17 cellular contexts compared by ENCODE assay signal in the genomic region with DNA sequence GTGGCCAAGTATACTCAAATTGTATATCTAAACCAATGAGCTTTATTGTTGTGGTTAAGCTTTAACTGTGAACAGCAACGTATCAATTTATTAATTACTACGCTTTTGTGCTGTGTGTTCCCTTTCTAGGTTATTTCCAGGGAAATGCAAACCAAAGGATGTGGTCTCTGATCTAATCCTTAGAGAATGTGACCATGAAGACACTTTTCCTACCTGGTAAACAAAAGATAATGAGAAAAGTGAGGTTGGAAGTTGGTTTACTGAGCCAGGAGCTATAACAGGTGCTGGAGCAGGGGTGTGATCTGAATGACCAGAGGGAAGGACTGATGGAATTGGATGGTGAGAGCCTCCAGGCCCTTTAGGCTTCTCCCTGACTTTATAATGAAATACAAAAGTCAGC. TPM values are rescaled to one million over a fixed set of nuclear protein-coding genes. Genes with fewer than 3 reads are reported as not detected.
DNase-seq lines count a peak whose midpoint lies in the region; ATAC-seq and TF ChIP-seq lines count a peak whose summit lies in the region.
"Had no signal": no experiment of that assay in that cellular context is flagged by ENCODE, and none has a peak within 500 bp of the region (broad histone marks: within the 10 kb centered on the region; RNA-seq: fewer than 3 reads in every experiment).

No MANE protein-coding gene starts in this region.

- no peaks in the 10 kb centered on the region for H3K79me1 ChIP-seq in mesenchymal stem cell (replicated peaks; ENCODE audit: low read length, poor library complexity, severe bottlenecking)

- CTCF ChIA-PET in HCT116 (lab: Charles Lee), result no interaction called here

- no peak overlapping the region for H2BK15ac ChIP-seq in mesenchymal stem cell (ENCODE audit: low read depth, poor library complexity, severe bottlenecking)

- H3K27ac ChIP-seq in HCT116 (ENCODE audit: low read depth, low read length) (no peak overlapping the region), mesenchymal stem cell (ENCODE audit: low read length, poor library complexity, severe bottlenecking) (no peak overlapping the region)

- DNase-seq in HCT116 (ENCODE audit: low read depth, low spot score) (no peak), RPMI7951 (ENCODE audit: low read depth) (peak; percentile 13), epithelial cell of esophagus (ENCODE audit: low read depth) (peak; percentile 51), mesenchymal stem cell (peak; percentile 10), NCI-H524 (lab: John Stamatoyannopoulos, UW) (no peak), putamen (ENCODE audit: low spot score) (no peak), MG63 (no peak)
- DNase-seq in effector CD4-positive, alpha-beta T cell, result no peak
- DNase-seq: AML-193, COR-L47, MV-4-11, NCI-H1417, NCI-H187 treated with DMSO at 0.1 percent for 48 hours, NCI-H2171, NCI-H510A, SHP77 treated with DMSO at 0.1 percent for 48 hours had no signal

- no peak overlapping the region for H3K23ac ChIP-seq in mesenchymal stem cell (ENCODE audit: low read length in 2 of 2)

- no peak for TF ChIP-seq POLR2A in HCT116 (IDR thresholded peaks at IDR 0.05; ENCODE audit: borderline replicate concordance, extremely low read depth, insufficient read depth, insufficient read length)

- H3K27me3 ChIP-seq in HCT116 (ENCODE audit: insufficient read depth, low read length) (no peaks in the 10 kb centered on the region), mesenchymal stem cell (ENCODE audit: control insufficient read depth in 1 of 2, insufficient read depth in 1 of 2, low read length in 2 of 2) (peaks cover 3 to 5% of the 10 kb centered on the region in 2 experiments), MG63 (no peaks in the 10 kb centered on the region)

- H2BK5ac ChIP-seq in mesenchymal stem cell (ENCODE audit: low read depth, low read length, poor library complexity, severe bottlenecking), result no peak overlapping the region

- peaks cover 0 to 4% of the 10 kb centered on the region in 2 experiments; a peak in 1 of 4 replicates for H3K4me1 ChIP-seq in HCT116 (ENCODE audit: control insufficient read depth in 1 of 2, insufficient read depth in 2 of 2, low read length in 2 of 2)
- peaks cover 3% of the 10 kb centered on the region for H3K4me1 ChIP-seq in mesenchymal stem cell (ENCODE audit: control insufficient read depth, insufficient read depth, low read depth, low read length)

- no peaks in the 10 kb centered on the region for H4K20me1 ChIP-seq in HCT116 (ENCODE audit: insufficient read depth)

- TF ChIP-seq CTCF in HCT116 (IDR thresholded peaks at IDR 0.05 in 2 of 3, conservative IDR thresholded peaks at IDR 0.05 in 1 of 3; ENCODE audit: borderline replicate concordance in 1 of 3, insufficient read depth in 1 of 3, low read depth in 2 of 3, low read length in 2 of 3) (no peak), epithelial cell of esophagus (IDR thresholded peaks at IDR 0.05; ENCODE audit: insufficient read depth, low read depth, low read length, missing control alignments) (no peak)

- no peak overlapping the region for H2AFZ ChIP-seq in HCT116 (ENCODE audit: low read depth, low read length, poor library complexity, severe bottlenecking)
- H2AFZ ChIP-seq in mesenchymal stem cell (ENCODE audit: low read depth, low read length), result no peak overlapping the region

- no TSS peak for BruUV-seq in HCT116 (replicated peaks; lab: Mats Ljungman, UMichigan)

- no peak overlapping the region for H3K14ac ChIP-seq in mesenchymal stem cell (ENCODE audit: low read length in 2 of 2)

- TF ChIP-seq RAD21 in HCT116 (IDR thresholded peaks at IDR 0.05; ENCODE audit: low read depth), result no peak

- no peak overlapping the region for H3K18ac ChIP-seq in mesenchymal stem cell (ENCODE audit: low read depth in 1 of 2, low read length in 2 of 2)

- no peak overlapping the region for H2BK120ac ChIP-seq in mesenchymal stem cell (ENCODE audit: low read depth, low read length)

- WGBS in mesenchymal stem cell, result 83% methylated on average over 2 of the region's 2 CpGs

- POLR2A ChIA-PET in HCT116 (lab: Charles Lee), result no interaction called here

- H3K36me3 ChIP-seq in HCT116 (ENCODE audit: control insufficient read depth in 1 of 2, insufficient read depth in 2 of 2, low read length in 2 of 2) (no peaks in the 10 kb centered on the region), mesenchymal stem cell (ENCODE audit: control insufficient read depth in 1 of 2, insufficient read depth in 2 of 2, low read depth in 1 of 2, low read length in 2 of 2) (no peaks in the 10 kb centered on the region), MG63 (no peaks in the 10 kb centered on the region)

- no peaks in the 10 kb centered on the region for H3K79me2 ChIP-seq in HCT116 (ENCODE audit: insufficient read depth, low read length)

- no peak overlapping the region for H4K91ac ChIP-seq in mesenchymal stem cell (ENCODE audit: low read length)

- H3K4me3 ChIP-seq in HCT116 (replicated peaks in 1 of 2; ENCODE audit: low read depth in 1 of 2, low read length in 2 of 2), result no peak overlapping the region
- no peak overlapping the region for H3K4me3 ChIP-seq in epithelial cell of esophagus (ENCODE audit: low read length)
- H3K4me3 ChIP-seq in mesenchymal stem cell (ENCODE audit: insufficient read depth in 1 of 2, low read depth in 1 of 2, low read length in 2 of 2), result no peak overlapping the region
- no peak overlapping the region for H3K4me3 ChIP-seq in MG63

- intact Hi-C loops in HCT116 (cut with micrococcal nuclease), result no loop called here

- H2BK12ac ChIP-seq in mesenchymal stem cell (ENCODE audit: low read length in 2 of 2), result no peak overlapping the region

- H3K4me2 ChIP-seq in HCT116 (ENCODE audit: low read length) (peak overlapping the region; percentile 15; the same call in 1 of the 2 replicates), mesenchymal stem cell (ENCODE audit: low read length, poor library complexity, severe bottlenecking) (no peak overlapping the region)

- no peak overlapping the region for H4K8ac ChIP-seq in mesenchymal stem cell (ENCODE audit: low read length)

- no peak overlapping the region for H2AK5ac ChIP-seq in mesenchymal stem cell (ENCODE audit: low read length, severe bottlenecking)

- no peak for ATAC-seq in HCT116
- ATAC-seq: Panc1 had no signal

- no peak overlapping the region for H3K4ac ChIP-seq in mesenchymal stem cell (ENCODE audit: low read depth in 1 of 2, low read length in 2 of 2)

- H3K9me3 ChIP-seq in HCT116 (ENCODE audit: control insufficient read depth in 1 of 2, insufficient read depth in 1 of 2, low read depth in 1 of 2, low read length in 2 of 2) (no peaks in the 10 kb centered on the region), mesenchymal stem cell (ENCODE audit: control insufficient read depth, low read length) (peaks cover 6% of the 10 kb centered on the region), MG63 (no peaks in the 10 kb centered on the region)

- RAD21 ChIA-PET in HCT116 (lab: Charles Lee; ENCODE audit: low non-redundant PET in 1 of 2, low total read pairs in 2 of 2, uncharacterized antibody in 2 of 2, unreplicated experiment in 2 of 2), result interaction anchor here in 1 of 2 experiments (0.6 kb wide), 1 partner anchor 9 kb away, joined by 3 read pairs; no protein-coding TSS in a partner anchor

- H3K9me2 ChIP-seq in HCT116 (ENCODE audit: insufficient read depth), result no peaks in the 10 kb centered on the region

- no peak overlapping the region for H3K9ac ChIP-seq in HCT116 (ENCODE audit: low read length)
- H3K9ac ChIP-seq in mesenchymal stem cell (ENCODE audit: low read length), result no peak overlapping the region

TF ChIP-seq in HCT116, 20 proteins besides CTCF, POLR2A, EP300 and RAD21 (continues in another document):
- TF ChIP-seq YY1 (IDR thresholded peaks at IDR 0.05; ENCODE audit: extremely low read depth, insufficient replicate concordance, low read depth, low read length), result no peak
- TF ChIP-seq TCF7L2 (IDR thresholded peaks at IDR 0.05; ENCODE audit: borderline replicate concordance, extremely low read depth, insufficient read depth, insufficient read length), result no peak
- no peak for TF ChIP-seq EGR1 (IDR thresholded peaks at IDR 0.05; ENCODE audit: low read depth)
- TF ChIP-seq ZFX (IDR thresholded peaks at IDR 0.05), result no peak
- TF ChIP-seq CEBPB (IDR thresholded peaks at IDR 0.05; ENCODE audit: low read depth), result no peak
- TF ChIP-seq, protein P1, sequence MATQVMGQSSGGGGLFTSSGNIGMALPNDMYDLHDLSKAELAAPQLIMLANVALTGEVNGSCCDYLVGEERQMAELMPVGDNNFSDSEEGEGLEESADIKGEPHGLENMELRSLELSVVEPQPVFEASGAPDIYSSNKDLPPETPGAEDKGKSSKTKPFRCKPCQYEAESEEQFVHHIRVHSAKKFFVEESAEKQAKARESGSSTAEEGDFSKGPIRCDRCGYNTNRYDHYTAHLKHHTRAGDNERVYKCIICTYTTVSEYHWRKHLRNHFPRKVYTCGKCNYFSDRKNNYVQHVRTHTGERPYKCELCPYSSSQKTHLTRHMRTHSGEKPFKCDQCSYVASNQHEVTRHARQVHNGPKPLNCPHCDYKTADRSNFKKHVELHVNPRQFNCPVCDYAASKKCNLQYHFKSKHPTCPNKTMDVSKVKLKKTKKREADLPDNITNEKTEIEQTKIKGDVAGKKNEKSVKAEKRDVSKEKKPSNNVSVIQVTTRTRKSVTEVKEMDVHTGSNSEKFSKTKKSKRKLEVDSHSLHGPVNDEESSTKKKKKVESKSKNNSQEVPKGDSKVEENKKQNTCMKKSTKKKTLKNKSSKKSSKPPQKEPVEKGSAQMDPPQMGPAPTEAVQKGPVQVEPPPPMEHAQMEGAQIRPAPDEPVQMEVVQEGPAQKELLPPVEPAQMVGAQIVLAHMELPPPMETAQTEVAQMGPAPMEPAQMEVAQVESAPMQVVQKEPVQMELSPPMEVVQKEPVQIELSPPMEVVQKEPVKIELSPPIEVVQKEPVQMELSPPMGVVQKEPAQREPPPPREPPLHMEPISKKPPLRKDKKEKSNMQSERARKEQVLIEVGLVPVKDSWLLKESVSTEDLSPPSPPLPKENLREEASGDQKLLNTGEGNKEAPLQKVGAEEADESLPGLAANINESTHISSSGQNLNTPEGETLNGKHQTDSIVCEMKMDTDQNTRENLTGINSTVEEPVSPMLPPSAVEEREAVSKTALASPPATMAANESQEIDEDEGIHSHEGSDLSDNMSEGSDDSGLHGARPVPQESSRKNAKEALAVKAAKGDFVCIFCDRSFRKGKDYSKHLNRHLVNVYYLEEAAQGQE (IDR thresholded peaks at IDR 0.05; ENCODE audit: low read depth), result no peak
- TF ChIP-seq SIN3A (IDR thresholded peaks at IDR 0.05; ENCODE audit: low read depth), result no peak
- TF ChIP-seq JUND (IDR thresholded peaks at IDR 0.05), result no peak

RNA-seq across cellular contexts. Expression of a gene that starts 25.4 kb away (rescaled TPM):
- total RNA-seq in HCT116 (2021; ENCODE audit: unreplicated experiment), result 106 TPM
- 90.5 and 92.3 TPM in 2 replicates for polyA plus RNA-seq in HCT116 (2012)
- 513 and 575 TPM in 2 replicates for total RNA-seq in RPMI7951 (2014; rRNA removed; shearing (Covaris generic))
- polyA plus RNA-seq in mesenchymal stem cell (2013, experiment 1 of 2), result 923 TPM
- 940 TPM for polyA plus RNA-seq in mesenchymal stem cell (2013, experiment 2 of 2)
- 118 and 161 TPM in 2 replicates for total RNA-seq in MG63 (2014; rRNA removed; shearing (Covaris generic); ENCODE audit: low replicate concordance)

RNA-seq across cellular contexts. Expression of a gene that starts 41.7 kb away (rescaled TPM):
- 0.49 TPM for total RNA-seq in HCT116 (2021; ENCODE audit: unreplicated experiment)
- polyA plus RNA-seq in HCT116 (2012), result 0.06 and 0.09 TPM in 2 replicates
- total RNA-seq in RPMI7951 (2014; rRNA removed; shearing (Covaris generic)), result 0.10 and 0.48 TPM in 2 replicates
- polyA plus RNA-seq in mesenchymal stem cell (2013, experiment 1 of 2), result 0.39 TPM
- 0.52 TPM for polyA plus RNA-seq in mesenchymal stem cell (2013, experiment 2 of 2)
- total RNA-seq in MG63 (2014; rRNA removed; shearing (Covaris generic); ENCODE audit: low replicate concordance), result 0.02 and 0.46 TPM in 2 replicates

Comparison
In these comparisons a context has a peak if more than half of its experiments do, and no peak if none do; other contexts are left out.
1. DNase-seq: peak in RPMI7951 (single experiment), epithelial cell of esophagus (single experiment) and mesenchymal stem cell (single experiment); none in HCT116 (single experiment), NCI-H524 (0 of 2), putamen (single experiment), effector CD4-positive, alpha-beta T cell (single experiment) and MG63 (single experiment).